ENCODE assay signal across 7 cellular contexts in genomic region chr13:106471957-106472543, GRCh38.
A peak's percentile ranks its signal among the peaks of the same experiment; 100 is the strongest.
DNase-seq lines count a peak whose midpoint lies in the region; ATAC-seq and TF ChIP-seq lines count a peak whose summit lies in the region.

No MANE protein-coding gene starts in this region.

- no peaks in the 10 kb centered on the region for H3K4me1 ChIP-seq in Panc1 (ENCODE audit: control insufficient read depth, insufficient read depth, low read length)
- peaks cover 18% of the 10 kb centered on the region for H3K4me1 ChIP-seq in foreskin keratinocyte
- peaks cover 0 to 32% (median 18%) of the 10 kb centered on the region in 4 donors for H3K4me1 ChIP-seq in sigmoid colon
- peaks cover 0 to 17% (median 3%) of the 10 kb centered on the region in 4 donors for H3K4me1 ChIP-seq in tibial nerve

- no peaks in the 10 kb centered on the region for H3K9me3 ChIP-seq in Panc1 (ENCODE audit: control insufficient read depth, insufficient read depth, low read depth, low read length)
- no peaks in the 10 kb centered on the region for H3K9me3 ChIP-seq in sigmoid colon
- no peaks in the 10 kb centered on the region for H3K9me3 ChIP-seq in tibial nerve
- H3K9me3 ChIP-seq in WERI-Rb-1 (ENCODE audit: severe bottlenecking), result no peaks in the 10 kb centered on the region

- H3K36me3 ChIP-seq in Panc1 (ENCODE audit: control insufficient read depth, insufficient read depth, low read length), result no peaks in the 10 kb centered on the region
- H3K36me3 ChIP-seq in sigmoid colon, result no peaks in the 10 kb centered on the region
- H3K36me3 ChIP-seq in tibial nerve, result no peaks in the 10 kb centered on the region
- H3K36me3 ChIP-seq in WERI-Rb-1, result no peaks in the 10 kb centered on the region

- DNase-seq in Panc1 (ENCODE audit: low read depth, low spot score) (peak; percentile 1), foreskin keratinocyte (peak; percentile 100), sigmoid colon (peak; percentile 78), tibial nerve (ENCODE audit: low spot score in 2 of 2) (no peak), WERI-Rb-1 (no peak)
- no peak for DNase-seq in stimulated activated CD4-positive, alpha-beta T cell treated with anti-CD3 and anti-CD28 coated beads, Interleukin-2, amount 100 ng/mL, for 48 hours

- TF ChIP-seq POLR2A in sigmoid colon (IDR thresholded peaks at IDR 0.05), result no peak
- no peak for TF ChIP-seq POLR2A in tibial nerve (IDR thresholded peaks at IDR 0.05)

- TF ChIP-seq EP300 in sigmoid colon (IDR thresholded peaks at IDR 0.05) (no peak), tibial nerve (IDR thresholded peaks at IDR 0.05) (no peak)

- no peak for TF ChIP-seq CTCF in Panc1 (IDR thresholded peaks at IDR 0.05)
- peak; percentile 40 for TF ChIP-seq CTCF in foreskin keratinocyte (conservative IDR thresholded peaks at IDR 0.05)
- no peak for TF ChIP-seq CTCF in sigmoid colon (IDR thresholded peaks at IDR 0.05)
- no peak for TF ChIP-seq CTCF in tibial nerve (IDR thresholded peaks at IDR 0.05)
- TF ChIP-seq CTCF in WERI-Rb-1 (IDR thresholded peaks at IDR 0.05; ENCODE audit: low read depth, low read length), result no peak

- no peak overlapping the region for H3K27ac ChIP-seq in Panc1 (ENCODE audit: low read length)
- peak overlapping the region; percentile 98 for H3K27ac ChIP-seq in foreskin keratinocyte
- H3K27ac ChIP-seq in sigmoid colon, result peak overlapping the region in 3 of 4 donors; percentile 58 to 75 (median 74)
- no peak overlapping the region for H3K27ac ChIP-seq in tibial nerve
- no peak overlapping the region for H3K27ac ChIP-seq in WERI-Rb-1

- BruUV-seq in Panc1 (replicated peaks; lab: Mats Ljungman, UMichigan), result no TSS peak

- CTCF ChIA-PET in Panc1 (lab: Charles Lee), result interaction anchor here (0.6 kb wide), 1 partner anchor 1698 kb away, joined by 4 read pairs; no protein-coding TSS in a partner anchor

- intact Hi-C loops in Panc1 (cut with micrococcal nuclease; ENCODE audit: unreplicated experiment) (no loop called here), sigmoid colon (cut with DNase I) (no loop called here)

- 8 to 48% methylated on average over 16 of the region's 16 CpGs for WGBS in sigmoid colon, 2 donors
- WGBS in tibial nerve, 2 donors, result 36 to 42% methylated on average over 16 of the region's 16 CpGs

- H3K4me3 ChIP-seq in Panc1 (ENCODE audit: low read depth in 2 of 2, low read length in 2 of 2) (peak overlapping the region in 1 of 2 experiments; percentile 31; a peak in 2 of 4 replicates), sigmoid colon (peak overlapping the region in 3 of 4 donors; percentile 13 to 34 (median 33)), tibial nerve (peak overlapping the region in 2 of 4 donors; percentile 7 to 8), WERI-Rb-1 (ENCODE audit: low read depth, low read length) (no peak overlapping the region)

- in situ Hi-C loops in Panc1 (cut with HindIII; ENCODE audit: low pct_unique_long_range_greater_than_20kb, low sequenced_read_pairs), result no loop called here

- POLR2A ChIA-PET in Panc1 (lab: Charles Lee), result no interaction called here

- no peaks in the 10 kb centered on the region for H3K27me3 ChIP-seq in Panc1 (ENCODE audit: control insufficient read depth, insufficient read depth, low read length)
- H3K27me3 ChIP-seq in foreskin keratinocyte, result no peaks in the 10 kb centered on the region
- H3K27me3 ChIP-seq in sigmoid colon, result no peaks in the 10 kb centered on the region
- no peaks in the 10 kb centered on the region for H3K27me3 ChIP-seq in tibial nerve
- no peaks in the 10 kb centered on the region for H3K27me3 ChIP-seq in WERI-Rb-1 (ENCODE audit: insufficient read depth, low read depth, severe bottlenecking)

- ATAC-seq in GM21786 (IDR thresholded peaks at IDR 0.05; ENCODE audit: unreplicated experiment), result peak; percentile 70
- ATAC-seq in Panc1, result peak; percentile 87
- ATAC-seq in foreskin keratinocyte, result peak; percentile 97

Comparison
In these comparisons a context has a peak if more than half of its experiments do, and no peak if none do; other contexts are left out.
1. DNase-seq: peak in Panc1 (single experiment), foreskin keratinocyte (2 of 2) and sigmoid colon (single experiment); none in tibial nerve (0 of 2), WERI-Rb-1 (single experiment) and stimulated activated CD4-positive, alpha-beta T cell treated with anti-CD3 and anti-CD28 coated beads, Interleukin-2, amount 100 ng/mL, for 48 hours (0 of 2).
2. H3K27ac ChIP-seq: peak in foreskin keratinocyte (single experiment) and sigmoid colon (3 of 4); none in Panc1 (single experiment), tibial nerve (0 of 4) and WERI-Rb-1 (single experiment).
3. Peak in every context shown above with its lines, with median percentiles within 50 percentile points of each other: ATAC-seq.